ENCODE assay signal across 9 cellular contexts in genomic region chr1:77413541-77414335, GRCh38.
DNase-seq lines count a peak whose midpoint lies in the region; ATAC-seq, FAIRE-seq and TF ChIP-seq lines count a peak whose summit lies in the region.
"Had no signal": no experiment of that assay in that cellular context is flagged by ENCODE, and none has a peak within 500 bp of the region (broad histone marks: within the 10 kb centered on the region; RNA-seq: fewer than 3 reads in every experiment).

No MANE protein-coding gene starts in this region.

- DNase-seq in astrocyte (ENCODE audit: low read depth), result no peak
- no peak for DNase-seq in activated CD8-positive, alpha-beta memory T cell treated with anti-CD3 and anti-CD28 coated beads, Interleukin-2, amount 10 ng/mL, durations not matched to agents 7 days and 5 days
- DNase-seq in GOT3 (lab: John Stamatoyannopoulos, UW), result no peak
- no peak for DNase-seq in mammary epithelial cell
- no peak for DNase-seq in RPMI8226

- no peaks in the 10 kb centered on the region for H3K36me3 ChIP-seq in astrocyte (ENCODE audit: insufficient read depth, low read length)
- H3K36me3 ChIP-seq in mammary epithelial cell (ENCODE audit: insufficient read depth, low read length), result no peaks in the 10 kb centered on the region

- H2AFZ ChIP-seq in astrocyte (ENCODE audit: low read depth, low read length) (no peak overlapping the region), mammary epithelial cell (ENCODE audit: low read depth, low read length) (no peak overlapping the region)

- H3K4me2 ChIP-seq in astrocyte (ENCODE audit: low read length), result no peak overlapping the region
- H3K4me2 ChIP-seq in mammary epithelial cell (ENCODE audit: insufficient read depth, low read depth, low read length), result no peak overlapping the region

- H3K27ac Mint-ChIP-seq in astrocyte (ENCODE audit: unreplicated experiment), result no peak overlapping the region
- no peak overlapping the region for H3K27ac Mint-ChIP-seq in activated CD8-positive, alpha-beta memory T cell treated with anti-CD3 and anti-CD28 coated beads, Interleukin-2, amount 10 ng/mL, durations not matched to agents 7 days and 5 days

- peak overlapping the region; percentile 4 for H3K4me3 Mint-ChIP-seq in astrocyte (ENCODE audit: unreplicated experiment)
- no peak overlapping the region for H3K4me3 Mint-ChIP-seq in activated CD8-positive, alpha-beta memory T cell treated with anti-CD3 and anti-CD28 coated beads, Interleukin-2, amount 10 ng/mL, durations not matched to agents 7 days and 5 days

- no peaks in the 10 kb centered on the region for H3K27me3 ChIP-seq in astrocyte (ENCODE audit: insufficient read depth, low read length)
- H3K27me3 ChIP-seq in mammary epithelial cell (ENCODE audit: insufficient read depth, low read length), result no peaks in the 10 kb centered on the region

- H3K9me3 Mint-ChIP-seq in astrocyte (ENCODE audit: unreplicated experiment), result no peaks in the 10 kb centered on the region
- H3K9me3 Mint-ChIP-seq in activated CD8-positive, alpha-beta memory T cell treated with anti-CD3 and anti-CD28 coated beads, Interleukin-2, amount 10 ng/mL, durations not matched to agents 7 days and 5 days (ENCODE audit: low read depth), result no peaks in the 10 kb centered on the region

- peak; percentile 41 for FAIRE-seq in astrocyte (lab: Jason Lieb, UNC)
- FAIRE-seq: RCC 7860 had no signal

- ATAC-seq in GM18499 (IDR thresholded peaks at IDR 0.05; ENCODE audit: insufficient read depth, unreplicated experiment), result peak; percentile 84
- peak; percentile 88 for ATAC-seq in GM21390 (IDR thresholded peaks at IDR 0.05; ENCODE audit: unreplicated experiment)
- peak; percentile 94 for ATAC-seq in HG03439 (IDR thresholded peaks at IDR 0.05; ENCODE audit: unreplicated experiment)
- no peak for ATAC-seq in activated CD8-positive, alpha-beta memory T cell treated with anti-CD3 and anti-CD28 coated beads, Interleukin-2, amount 10 ng/mL, durations not matched to agents 7 days and 5 days

- no peaks in the 10 kb centered on the region for H3K36me3 Mint-ChIP-seq in astrocyte (ENCODE audit: low read depth, unreplicated experiment)
- H3K36me3 Mint-ChIP-seq in activated CD8-positive, alpha-beta memory T cell treated with anti-CD3 and anti-CD28 coated beads, Interleukin-2, amount 10 ng/mL, durations not matched to agents 7 days and 5 days, result no peaks in the 10 kb centered on the region

- TF ChIP-seq CTCF in astrocyte (IDR thresholded peaks at IDR 0.05; ENCODE audit: insufficient read depth, low read depth, low read length) (no peak), mammary epithelial cell (conservative IDR thresholded peaks at IDR 0.05 in 1 of 2, IDR thresholded peaks at IDR 0.05 in 1 of 2; ENCODE audit: extremely low read depth in 1 of 2, insufficient read depth in 1 of 2, low read depth in 1 of 2, low read length in 2 of 2) (no peak)

- no peaks in the 10 kb centered on the region for H3K27me3 Mint-ChIP-seq in astrocyte (ENCODE audit: low read depth, unreplicated experiment)
- H3K27me3 Mint-ChIP-seq in activated CD8-positive, alpha-beta memory T cell treated with anti-CD3 and anti-CD28 coated beads, Interleukin-2, amount 10 ng/mL, durations not matched to agents 7 days and 5 days, result peaks cover 3% of the 10 kb centered on the region

- H3K9ac ChIP-seq in astrocyte (ENCODE audit: low read length) (no peak overlapping the region), mammary epithelial cell (ENCODE audit: insufficient read depth, low read length) (no peak overlapping the region)

- intact Hi-C loops in mammary epithelial cell (cut with micrococcal nuclease), result loop anchor here (10.0 kb wide), 1 partner anchor 271 kb away; the partner anchor contains the start of gene ZZZ3

- H3K9me3 ChIP-seq in astrocyte (ENCODE audit: insufficient read depth, low read depth, low read length) (no peaks in the 10 kb centered on the region), mammary epithelial cell (replicated peaks; ENCODE audit: insufficient read depth, low read length) (no peaks in the 10 kb centered on the region)

- H4K20me1 ChIP-seq in astrocyte (ENCODE audit: insufficient read depth, low read length) (no peaks in the 10 kb centered on the region), mammary epithelial cell (ENCODE audit: insufficient read depth, low read length) (no peaks in the 10 kb centered on the region)

- no peak overlapping the region for H3K4me3 ChIP-seq in astrocyte (ENCODE audit: insufficient read depth, low read depth, low read length)
- no peak overlapping the region for H3K4me3 ChIP-seq in mammary epithelial cell (replicated peaks in 1 of 3; ENCODE audit: insufficient read depth in 1 of 3, low read depth in 2 of 3, low read length in 3 of 3)

- in situ Hi-C loops in mammary epithelial cell (cut with MboI; ENCODE audit: low sequenced_read_pairs in 2 of 2), result no loop called here

- WGBS in mammary epithelial cell (ENCODE audit: low coverage, missing lambda C conversion rate), result 75% methylated on average over 7 of the region's 7 CpGs

- no TSS peak for BruUV-seq in mammary epithelial cell (replicated peaks; lab: Mats Ljungman, UMichigan)

- CTCF ChIA-PET in activated CD8-positive, alpha-beta memory T cell treated with anti-CD3 and anti-CD28 coated beads, Interleukin-2, amount 10 ng/mL, durations not matched to agents 7 days and 5 days (lab: Charles Lee), result no interaction called here
- CTCF ChIA-PET in mammary epithelial cell (lab: Charles Lee; ENCODE audit: low non-redundant PET), result no interaction called here

- H3K79me2 ChIP-seq in astrocyte (ENCODE audit: insufficient read depth, low read length) (no peaks in the 10 kb centered on the region), mammary epithelial cell (ENCODE audit: insufficient read depth, low read length) (no peaks in the 10 kb centered on the region)

- dilution Hi-C loops in mammary epithelial cell (cut with HindIII; ENCODE audit: low sequenced_read_pairs), result no loop called here

- H3K27ac ChIP-seq in astrocyte (ENCODE audit: low read depth, low read length) (no peak overlapping the region), mammary epithelial cell (ENCODE audit: insufficient read depth, low read depth, low read length) (no peak overlapping the region)

- H3K4me1 ChIP-seq in astrocyte (ENCODE audit: insufficient read depth, low read length), result peaks cover 6% of the 10 kb centered on the region
- H3K4me1 ChIP-seq in mammary epithelial cell (ENCODE audit: insufficient read depth, low read length), result peaks cover 6% of the 10 kb centered on the region

- H3K4me1 Mint-ChIP-seq in astrocyte (ENCODE audit: low read depth, unreplicated experiment), result no peaks in the 10 kb centered on the region
- H3K4me1 Mint-ChIP-seq in activated CD8-positive, alpha-beta memory T cell treated with anti-CD3 and anti-CD28 coated beads, Interleukin-2, amount 10 ng/mL, durations not matched to agents 7 days and 5 days, result peaks cover 5% of the 10 kb centered on the region
